Comparison of ENCODE assay signal across 16 cellular contexts in genomic region chr12:15689751-15690191, GRCh38.
DNase-seq lines count a peak whose midpoint lies in the region; ATAC-seq and TF ChIP-seq lines count a peak whose summit lies in the region.
"Had no signal": no experiment of that assay in that cellular context is flagged by ENCODE, and none has a peak within 500 bp of the region (broad histone marks: within the 10 kb centered on the region; RNA-seq: fewer than 3 reads in every experiment).

No MANE protein-coding gene starts in this region.

- H3K36me3 ChIP-seq in ascending aorta, result no peaks in the 10 kb centered on the region
- H3K36me3 ChIP-seq in tibial nerve, result no peaks in the 10 kb centered on the region

- H3K9me3 ChIP-seq in ascending aorta (no peaks in the 10 kb centered on the region), tibial nerve (no peaks in the 10 kb centered on the region)

- intact Hi-C loops in ascending aorta (cut with DNase I), result no loop called here

- ATAC-seq in GM21717 (IDR thresholded peaks at IDR 0.05; ENCODE audit: unreplicated experiment) (no peak), HG03025 (IDR thresholded peaks at IDR 0.05; ENCODE audit: low FRiP score, unreplicated experiment) (no peak), HG03565 (IDR thresholded peaks at IDR 0.05; ENCODE audit: unreplicated experiment) (no peak)
- ATAC-seq: natural killer cell; right cardiac atrium; stimulated activated memory B cell treated with anti-CD40 and anti-IgM and Interleukin-4, amounts not matched to agents 10 μg/mL and 1 μg/mL and 100 μg/mL, for 72 hours had no signal

- H3K27ac ChIP-seq in ascending aorta (peak overlapping the region; percentile 51 to 80), tibial nerve (peak overlapping the region in 3 of 4 donors; percentile 56 to 89 (median 88))

- peak; percentile 87 for DNase-seq in LoVo (ENCODE audit: low spot score)
- DNase-seq in ascending aorta (ENCODE audit: low spot score in 2 of 2), result no peak
- DNase-seq in kidney glomerular epithelial cell (lab: John Stamatoyannopoulos, UW), result peak; percentile 7
- DNase-seq in tibial nerve (ENCODE audit: low spot score in 2 of 2), result no peak
- DNase-seq: activated CD4-positive, alpha-beta memory T cell treated with anti-CD3 and anti-CD28 coated beads, Interleukin-2, amount 10 ng/mL, durations not matched to agents 7 days and 5 days; CD4-positive, alpha-beta memory T cell; GDM1; natural killer cell; NCI-H187 treated with DMSO at 0.1 percent for 48 hours; NCI-H774; right cardiac atrium; SHP77 treated with DMSO at 0.1 percent for 48 hours had no signal

- no peak for TF ChIP-seq EP300 in tibial nerve (IDR thresholded peaks at IDR 0.05)

- 64 to 69% methylated on average over 4 of the region's 4 CpGs for WGBS in tibial nerve, 2 donors

- TF ChIP-seq CTCF in ascending aorta (IDR thresholded peaks at IDR 0.05) (no peak), tibial nerve (IDR thresholded peaks at IDR 0.05) (no peak)

- H3K4me3 ChIP-seq in ascending aorta, result no peak overlapping the region
- no peak overlapping the region for H3K4me3 ChIP-seq in tibial nerve

- no peaks in the 10 kb centered on the region for H3K27me3 ChIP-seq in ascending aorta
- H3K27me3 ChIP-seq in tibial nerve, result no peaks in the 10 kb centered on the region

- TF ChIP-seq POLR2A in tibial nerve (IDR thresholded peaks at IDR 0.05), result no peak

- H3K4me1 ChIP-seq in ascending aorta (peaks cover 11 to 51% of the 10 kb centered on the region in 2 donors), tibial nerve (peaks cover 0 to 50% (median 21%) of the 10 kb centered on the region in 4 donors)

Comparison
In these comparisons a context has a peak if more than half of its experiments do, and no peak if none do; other contexts are left out.
1. DNase-seq: peak in LoVo (single experiment) and kidney glomerular epithelial cell (single experiment); none in ascending aorta (0 of 2) and tibial nerve (0 of 2).